Comparison of ENCODE assay signal across 9 cellular contexts in the genomic region with DNA sequence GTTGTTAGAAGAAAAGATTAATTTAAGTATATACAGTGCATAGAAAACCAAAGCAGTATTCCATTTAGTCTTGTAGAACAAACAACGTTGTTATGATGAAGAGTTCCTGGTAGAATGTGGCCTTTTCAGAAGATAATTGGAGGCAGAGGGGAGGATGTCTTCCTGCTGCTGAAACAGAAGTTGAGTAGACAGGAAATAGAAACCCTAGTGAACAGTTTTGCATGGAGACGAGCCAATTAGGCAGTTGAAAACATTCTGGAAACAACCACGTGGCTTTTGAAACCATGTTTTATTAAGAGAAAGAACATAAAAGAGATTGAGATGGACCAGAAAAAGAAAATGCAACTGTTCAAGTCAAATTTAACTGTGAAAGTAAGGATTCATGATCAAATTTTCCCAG.
DNase-seq lines count a peak whose midpoint lies in the region; ATAC-seq and TF ChIP-seq lines count a peak whose summit lies in the region.
"Had no signal": no experiment of that assay in that cellular context is flagged by ENCODE, and none has a peak within 500 bp of the region (broad histone marks: within the 10 kb centered on the region; RNA-seq: fewer than 3 reads in every experiment).

No MANE protein-coding gene starts in this region.

- H3K27me3 ChIP-seq in esophagus muscularis mucosa = no peaks in the 10 kb centered on the region

- TF ChIP-seq CTCF in Calu3 (IDR thresholded peaks at IDR 0.05; ENCODE audit: unreplicated experiment) (no peak), esophagus muscularis mucosa (IDR thresholded peaks at IDR 0.05) (no peak), osteocyte (IDR thresholded peaks at IDR 0.05) (no peak), natural killer cell (IDR thresholded peaks at IDR 0.05) (no peak)

- H3K4me1 ChIP-seq in esophagus muscularis mucosa = peaks cover 18 to 35% (median 24%) of the 10 kb centered on the region in 4 donors

- no peaks in the 10 kb centered on the region for H3K9me3 ChIP-seq in esophagus muscularis mucosa

- H3K4me3 Mint-ChIP-seq in Calu3 (ENCODE audit: low read depth, unreplicated experiment) (no peak overlapping the region), osteocyte (ENCODE audit: unreplicated experiment) (no peak overlapping the region), natural killer cell (no peak overlapping the region)

- TF ChIP-seq EP300 in esophagus muscularis mucosa (IDR thresholded peaks at IDR 0.05) = no peak

- no TSS peak for BruUV-seq in Calu3 (replicated peaks; lab: Mats Ljungman, UMichigan)

- intact Hi-C loops in Calu3 (cut with micrococcal nuclease; ENCODE audit: unreplicated experiment) (no loop called here), esophagus muscularis mucosa (cut with DNase I) (loop anchor here (5.0 kb wide), 1 partner anchor 39 kb away; no protein-coding TSS in a partner anchor), natural killer cell (cut with micrococcal nuclease) (no loop called here)

- peak overlapping the region; percentile 84 for H3K27ac Mint-ChIP-seq in Calu3 (ENCODE audit: unreplicated experiment)
- peak overlapping the region; percentile 72 for H3K27ac Mint-ChIP-seq in osteocyte (ENCODE audit: unreplicated experiment)
- H3K27ac Mint-ChIP-seq in natural killer cell = no peak overlapping the region

- ATAC-seq in natural killer cell = no peak
- ATAC-seq in GM21390 (IDR thresholded peaks at IDR 0.05; ENCODE audit: unreplicated experiment) = no peak
- ATAC-seq: Panc1 had no signal

- H3K36me3 Mint-ChIP-seq in Calu3 (ENCODE audit: insufficient read depth, unreplicated experiment) (peaks cover 13% of the 10 kb centered on the region), osteocyte (ENCODE audit: unreplicated experiment) (no peaks in the 10 kb centered on the region), natural killer cell (no peaks in the 10 kb centered on the region)

- TF ChIP-seq POLR2A in esophagus muscularis mucosa (IDR thresholded peaks at IDR 0.05; ENCODE audit: low read depth) = no peak

- H3K36me3 ChIP-seq in esophagus muscularis mucosa = no peaks in the 10 kb centered on the region

- peaks cover 3% of the 10 kb centered on the region for H3K9me3 Mint-ChIP-seq in Calu3 (ENCODE audit: low read depth, unreplicated experiment)
- H3K9me3 Mint-ChIP-seq in osteocyte (ENCODE audit: unreplicated experiment) = peaks cover 9% of the 10 kb centered on the region
- no peaks in the 10 kb centered on the region for H3K9me3 Mint-ChIP-seq in natural killer cell

- H3K27me3 Mint-ChIP-seq in Calu3 (ENCODE audit: unreplicated experiment) (no peaks in the 10 kb centered on the region), osteocyte (ENCODE audit: unreplicated experiment) (no peaks in the 10 kb centered on the region), natural killer cell (ENCODE audit: low read depth in 2 of 2) (peaks cover 6 to 28% of the 10 kb centered on the region in 2 donors)

- peaks cover 48% of the 10 kb centered on the region for H3K4me1 Mint-ChIP-seq in Calu3 (ENCODE audit: low read depth, unreplicated experiment)
- H3K4me1 Mint-ChIP-seq in osteocyte (ENCODE audit: unreplicated experiment) = peaks cover 37% of the 10 kb centered on the region
- peaks cover 0 to 12% of the 10 kb centered on the region in 2 donors for H3K4me1 Mint-ChIP-seq in natural killer cell

- 21% methylated on average over 3 of the region's 3 CpGs for WGBS in esophagus muscularis mucosa

- H3K4me3 ChIP-seq in esophagus muscularis mucosa = no peak overlapping the region

- DNase-seq in Calu3 = no peak
- DNase-seq in NCI-H446 treated with DMSO at 0.1 percent for 48 hours (lab: John Stamatoyannopoulos, UW) = peak; percentile 84
- DNase-seq in esophagus muscularis mucosa (ENCODE audit: extremely low spot score) = no peak
- no peak for DNase-seq in osteocyte (ENCODE audit: extremely low spot score, unreplicated experiment)
- DNase-seq in NCI-H82 treated with DMSO at 0.1 percent for 48 hours (lab: John Stamatoyannopoulos, UW; ENCODE audit: unreplicated experiment) = no peak
- no peak for DNase-seq in stimulated activated CD4-positive, alpha-beta T cell treated with anti-CD3 and anti-CD28 coated beads, Interleukin-1b, Interleukin-23, amount 100 ng/mL, for 48 hours
- DNase-seq in natural killer cell = no peak

- H3K27ac ChIP-seq in esophagus muscularis mucosa (replicated peaks in 1 of 4) = peak overlapping the region; percentile 44 to 70 (median 51)

- CTCF ChIA-PET in Calu3 (lab: Charles Lee) = interaction anchor here (0.6 to 1.5 kb wide), 2 partner anchors 19 to 42 kb away, joined by 3 read pairs; no protein-coding TSS in a partner anchor

Comparison
In these comparisons a context has a peak if more than half of its experiments do, and no peak if none do; other contexts are left out.
1. H3K27ac Mint-ChIP-seq: peak in Calu3 (single experiment) and osteocyte (single experiment); none in natural killer cell (0 of 2).